In genomic region chr3:140006331-140006730, GRCh38 we compare ENCODE assay signal across 20 cellular contexts.
"Had no signal": no experiment of that assay in that cellular context is flagged by ENCODE, and none has a peak within 500 bp of the region (broad histone marks: within the 10 kb centered on the region; RNA-seq: fewer than 3 reads in every experiment).

No MANE protein-coding gene starts in this region.

- DNase-seq: activated CD4-positive, alpha-beta T cell treated with anti-CD3 and anti-CD28 coated beads for 4 hours; activated CD4-positive, alpha-beta T cell treated with anti-CD3 and anti-CD28 coated beads, Interleukin-2, amount 50 U/mL, for 48 hours; activated CD4-positive, CD25-positive, alpha-beta regulatory T cell; activated effector memory CD4-positive, alpha-beta T cell treated with Interleukin-2 at 50 U/mL for 16 hours; activated naive CD4-positive, alpha-beta T cell treated with anti-CD3 and anti-CD28 coated beads, Interleukin-2, amount 10 ng/mL, durations not matched to agents 7 days and 5 days; activated T-cell treated with anti-CD3 and anti-CD28 coated beads, Interleukin-2, amount 50 U/mL, for 48 hours; amygdala; colonic mucosa; endodermal cell; left cardiac atrium; nephron progenitor cell; sigmoid colon; stimulated activated CD4-positive, alpha-beta T cell treated with anti-CD3 and anti-CD28 coated beads, Interleukin-4, amount 100 ng/mL, for 1 hour; stimulated activated naive CD8-positive, alpha-beta T cell treated with anti-CD3 and anti-CD28 coated beads, Interleukin-15, Interleukin-2, amounts not matched to agents 100 U/mL and 50 U/mL, for 24 hours; substantia nigra; T-helper 9 cell; thyroid gland; upper lobe of right lung had no signal

- H3K4me1 ChIP-seq: colonic mucosa, gastroesophageal sphincter, parathyroid adenoma, sigmoid colon, thyroid gland, upper lobe of right lung had no signal

- H3K9ac ChIP-seq: parathyroid adenoma had no signal

- H3K27me3 ChIP-seq: colonic mucosa, gastroesophageal sphincter, sigmoid colon, thyroid gland, upper lobe of right lung had no signal

- H3K27ac ChIP-seq: colonic mucosa, gastroesophageal sphincter, parathyroid adenoma, sigmoid colon, thyroid gland, upper lobe of right lung had no signal

- ATAC-seq: gastroesophageal sphincter; left cardiac atrium; stimulated activated naive CD8-positive, alpha-beta T cell treated with anti-CD3 and anti-CD28 coated beads, Interleukin-15, Interleukin-2, amounts not matched to agents 100 U/mL and 50 U/mL, for 24 hours; upper lobe of right lung had no signal

- H3K36me3 ChIP-seq: colonic mucosa, gastroesophageal sphincter, sigmoid colon, thyroid gland, upper lobe of right lung had no signal

- H3K9me3 ChIP-seq: colonic mucosa, gastroesophageal sphincter, sigmoid colon, thyroid gland, upper lobe of right lung had no signal

- H2AFZ ChIP-seq: parathyroid adenoma had no signal

- H3K79me2 ChIP-seq: parathyroid adenoma had no signal

- H3K4me3 ChIP-seq: colonic mucosa, gastroesophageal sphincter, sigmoid colon, thyroid gland, upper lobe of right lung had no signal
